14 cellular contexts compared by ENCODE assay signal in the genomic region with DNA sequence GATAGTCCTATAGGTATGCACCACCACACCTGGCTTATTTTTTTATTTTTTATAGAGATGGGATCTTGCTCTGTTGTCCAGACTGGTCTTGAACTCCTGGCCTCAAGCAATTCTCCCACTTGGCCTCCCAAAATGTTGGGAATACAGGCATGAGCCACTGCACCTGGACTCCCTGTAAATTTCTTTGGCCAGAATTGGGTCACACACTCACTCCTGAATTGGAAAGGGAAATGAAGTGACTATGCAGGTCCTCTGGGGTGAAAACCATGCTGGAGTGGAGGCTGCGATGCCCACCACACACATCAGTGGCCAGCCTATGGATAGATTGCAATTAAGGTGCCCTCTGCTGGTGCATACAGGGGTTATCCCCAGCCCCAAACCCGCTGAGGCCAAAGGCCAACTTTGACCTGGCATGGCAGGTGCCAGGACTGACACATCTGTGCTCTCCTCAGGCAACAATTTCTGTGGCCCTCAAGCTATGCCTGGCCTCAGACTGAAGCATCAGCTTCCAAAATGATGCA.
DNase-seq lines count a peak whose midpoint lies in the region; TF ChIP-seq lines count a peak whose summit lies in the region.
"Had no signal": no experiment of that assay in that cellular context is flagged by ENCODE, and none has a peak within 500 bp of the region (broad histone marks: within the 10 kb centered on the region; RNA-seq: fewer than 3 reads in every experiment).

No MANE protein-coding gene starts in this region.

- H3K27me3 ChIP-seq in KMS-11 (ENCODE audit: insufficient read depth, low read depth) (no peaks in the 10 kb centered on the region), brain microvascular endothelial cell (replicated peaks) (no peaks in the 10 kb centered on the region), sigmoid colon (peaks cover 0 to 11% (median 4%) of the 10 kb centered on the region in 3 donors)

- no peak overlapping the region for H3K4me2 ChIP-seq in KMS-11

- H3K79me2 ChIP-seq in KMS-11 (ENCODE audit: insufficient read depth, low read depth), result no peaks in the 10 kb centered on the region

- in situ Hi-C loops in brain microvascular endothelial cell (cut with HindIII; ENCODE audit: low pct_ligation_motif_present, low sequenced_read_pairs), result no loop called here

- H3K27ac ChIP-seq in KMS-11 (no peak overlapping the region), brain microvascular endothelial cell (no peak overlapping the region), sigmoid colon (no peak overlapping the region)
- H3K27ac ChIP-seq: spleen had no signal

- H4K20me1 ChIP-seq in KMS-11 (ENCODE audit: insufficient read depth), result no peaks in the 10 kb centered on the region

- TF ChIP-seq CTCF in GM12864 (IDR thresholded peaks at IDR 0.05; ENCODE audit: low read depth, low read length, missing control alignments) (peak; percentile 59), KMS-11 (conservative IDR thresholded peaks at IDR 0.05; ENCODE audit: low read depth, low read length) (0 out of 2 replicates have a peak, but pooled peaks have one; percentile 17), brain microvascular endothelial cell (IDR thresholded peaks at IDR 0.05; ENCODE audit: low read depth, low read length, missing control alignments) (peak; percentile 36), sigmoid colon (IDR thresholded peaks at IDR 0.05) (no peak)

- WGBS in sigmoid colon, 2 donors, result 76 to 88% methylated on average over 2 of the region's 2 CpGs

- no peak for TF ChIP-seq POLR2A in sigmoid colon (IDR thresholded peaks at IDR 0.05)

- no peak overlapping the region for H2AFZ ChIP-seq in KMS-11 (ENCODE audit: low read depth)

- H3K36me3 ChIP-seq in KMS-11 (ENCODE audit: insufficient read depth) (no peaks in the 10 kb centered on the region), brain microvascular endothelial cell (replicated peaks) (no peaks in the 10 kb centered on the region), sigmoid colon (no peaks in the 10 kb centered on the region)
- H3K36me3 ChIP-seq: spleen had no signal

- no peak overlapping the region for H3K9ac ChIP-seq in KMS-11

- intact Hi-C loops in sigmoid colon (cut with DNase I), result loop anchor here (5.0 kb wide), 1 partner anchor 41 kb away; no protein-coding TSS in a partner anchor

- DNase-seq in GM12864 (ENCODE audit: low read depth) (no peak), brain microvascular endothelial cell (no peak), myocyte (ENCODE audit: low read depth) (peak; percentile 62), HPDE6-E6E7 (ENCODE audit: extremely low spot score) (no peak), sigmoid colon (no peak), medulla oblongata (ENCODE audit: extremely low spot score) (no peak)
- no peak for DNase-seq in stimulated activated CD4-positive, alpha-beta T cell treated with anti-CD3 and anti-CD28 coated beads, Interleukin-4, amount 100 ng/mL, for 4 hours
- DNase-seq: activated CD4-positive, alpha-beta T cell treated with anti-CD3 and anti-CD28 coated beads, Interleukin-2, amount 50 U/mL, for 48 hours; activated naive CD4-positive, alpha-beta T cell treated with anti-CD3 and anti-CD28 coated beads, Interleukin-2, amount 50 U/mL, for 16 hours; EL; Kasumi-1; NCI-H524 treated with DMSO at 0.1 percent for 48 hours; spleen had no signal

- no peaks in the 10 kb centered on the region for H3K4me1 ChIP-seq in KMS-11 (ENCODE audit: low read depth, poor library complexity, severe bottlenecking)
- H3K4me1 ChIP-seq in sigmoid colon, result peaks cover 0 to 42% (median 39%) of the 10 kb centered on the region in 4 donors

- no peaks in the 10 kb centered on the region for H3K9me3 ChIP-seq in sigmoid colon
- H3K9me3 ChIP-seq: spleen had no signal

- no peak for TF ChIP-seq EP300 in sigmoid colon (IDR thresholded peaks at IDR 0.05)

- H3K4me3 ChIP-seq in GM12864 (ENCODE audit: low read depth, low read length) (no peak overlapping the region), KMS-11 (IDR thresholded peaks at IDR 0.05; ENCODE audit: insufficient read depth, low read depth, low read length) (no peak overlapping the region), brain microvascular endothelial cell (ENCODE audit: low read depth, low read length) (no peak overlapping the region), sigmoid colon (no peak overlapping the region)
- H3K4me3 ChIP-seq: spleen had no signal

Comparison
In these comparisons a context has a peak if more than half of its experiments do, and no peak if none do; other contexts are left out.
1. CTCF ChIP-seq: peak in GM12864 (single experiment), KMS-11 (single experiment) and brain microvascular endothelial cell (single experiment); none in sigmoid colon (0 of 4).